9 cellular contexts compared by ENCODE assay signal in genomic region chr6:89952696-89953095, GRCh38. TPM values are rescaled to one million over a fixed set of nuclear protein-coding genes. Genes with fewer than 3 reads are reported as not detected.
DNase-seq lines count a peak whose midpoint lies in the region; ATAC-seq, FAIRE-seq and TF ChIP-seq lines count a peak whose summit lies in the region.
"Had no signal": no experiment of that assay in that cellular context is flagged by ENCODE, and none has a peak within 500 bp of the region (broad histone marks: within the 10 kb centered on the region; RNA-seq: fewer than 3 reads in every experiment).

No MANE protein-coding gene starts in this region.

- intact Hi-C loops in testis (cut with DNase I; ENCODE audit: low total_unique reads): loop anchor here (10.0 kb wide), 1 partner anchor 522 kb away; no protein-coding TSS in a partner anchor

- no peaks in the 10 kb centered on the region for H3K9me3 ChIP-seq in testis
- H3K9me3 ChIP-seq: neutrophil had no signal

- no peak overlapping the region for H3K27ac ChIP-seq in testis
- H3K27ac ChIP-seq: neutrophil had no signal

- H3K4me1 ChIP-seq in testis: no peaks in the 10 kb centered on the region

- no peaks in the 10 kb centered on the region for H3K36me3 ChIP-seq in testis (ENCODE audit: low read depth, missing control alignments)
- H3K36me3 ChIP-seq: neutrophil had no signal

- no peak overlapping the region for H3K4me3 ChIP-seq in testis

- no peak for ATAC-seq in left lobe of liver

- DNase-seq in ELR (ENCODE audit: low read depth): peak; percentile 95
- DNase-seq in RCC 7860 (ENCODE audit: low spot score): peak; percentile 41
- peak; percentile 29 for DNase-seq in activated naive CD4-positive, alpha-beta T cell treated with anti-CD3 and anti-CD28 coated beads, Interleukin-2, amount 50 U/mL, for 16 hours
- peak; percentile 86 for DNase-seq in renal cortical epithelial cell (ENCODE audit: low read depth)
- DNase-seq in GM13976 (ENCODE audit: low spot score): no peak
- no peak for DNase-seq in G401 (ENCODE audit: low spot score)
- DNase-seq in testis: no peak
- no peak for DNase-seq in left lobe of liver (ENCODE audit: low spot score)

- no peak for TF ChIP-seq CTCF in GM13976 (IDR thresholded peaks at IDR 0.05; ENCODE audit: borderline replicate concordance, control extremely low read depth, extremely low read depth, insufficient read depth, missing control alignments)
- no peak for TF ChIP-seq CTCF in testis (IDR thresholded peaks at IDR 0.05)

- in situ Hi-C loops in GM13976 (cut with MboI; ENCODE audit: low sequenced_read_pairs, unreplicated experiment) (no loop called here), G401 (cut with HindIII; ENCODE audit: low sequenced_read_pairs) (no loop called here)

- no peaks in the 10 kb centered on the region for H3K27me3 ChIP-seq in testis

- no peak for FAIRE-seq in RCC 7860 (lab: Jason Lieb, UNC)

- WGBS in testis, 2 donors: 86 to 87% methylated on average over 4 of the region's 4 CpGs

- TF ChIP-seq POLR2A in testis (IDR thresholded peaks at IDR 0.05): no peak

RNA-seq across cellular contexts. Expression of gene GJA10, which starts 58.4 kb away (rescaled TPM):
- total RNA-seq in renal cortical epithelial cell: not detected in 2 replicates
- total RNA-seq in G401 (2014; rRNA removed; shearing (Covaris generic)): not detected in 2 replicates
- under 1 TPM in 1 of 2 donors, not detected in 1; 0.19 TPM for total RNA-seq in testis
- polyA plus RNA-seq in testis (ENCODE audit: insufficient read depth, low read depth, low replicate concordance): not detected
- total RNA-seq in left lobe of liver: not detected

Comparison
In these comparisons a context has a peak if more than half of its experiments do, and no peak if none do; other contexts are left out.
1. DNase-seq: peak in ELR (single experiment), RCC 7860 (single experiment), activated naive CD4-positive, alpha-beta T cell treated with anti-CD3 and anti-CD28 coated beads, Interleukin-2, amount 50 U/mL, for 16 hours (single experiment) and renal cortical epithelial cell (single experiment); none in GM13976 (single experiment), G401 (single experiment), testis (single experiment) and left lobe of liver (single experiment).